Comparison of ENCODE assay signal across 9 cellular contexts in genomic region chr2:232438951-232439757, GRCh38. TPM values are rescaled to one million over a fixed set of nuclear protein-coding genes. Genes with fewer than 3 reads are reported as not detected.
DNase-seq lines count a peak whose midpoint lies in the region; ATAC-seq and TF ChIP-seq lines count a peak whose summit lies in the region.
"Had no signal": no experiment of that assay in that cellular context is flagged by ENCODE, and none has a peak within 500 bp of the region (broad histone marks: within the 10 kb centered on the region; RNA-seq: fewer than 3 reads in every experiment).

No MANE protein-coding gene starts in this region.

- H3K4me3 ChIP-seq in Caco-2 (ENCODE audit: low read depth, low read length) (no peak overlapping the region), testis (no peak overlapping the region)

- no peak for TF ChIP-seq POLR2A in testis (IDR thresholded peaks at IDR 0.05)

- 82 to 100% methylated on average over 1 to 20 of the region's 22 CpGs for WGBS in testis, 2 donors

- intact Hi-C loops in Caco-2 (cut with micrococcal nuclease; ENCODE audit: unreplicated experiment) (loop anchor here (5.0 kb wide), 2 partner anchors 97 to 512 kb away; partner anchors contain the start of gene NPPC), testis (cut with DNase I; ENCODE audit: low total_unique reads) (loop anchor here (5.0 kb wide), 1 partner anchor 537 kb away; no protein-coding TSS in a partner anchor)

- no peaks in the 10 kb centered on the region for H3K9me3 ChIP-seq in Caco-2
- H3K9me3 ChIP-seq in testis = no peaks in the 10 kb centered on the region

- no peaks in the 10 kb centered on the region for H3K27me3 Mint-ChIP-seq in Caco-2 (ENCODE audit: insufficient read depth, unreplicated experiment)
- H3K27me3 Mint-ChIP-seq in activated naive CD8-positive, alpha-beta T cell treated with anti-CD3 and anti-CD28 coated beads, Interleukin-2, amount 50 U/mL, for 24 hours = no peaks in the 10 kb centered on the region

- DNase-seq in Caco-2 (peak; percentile 48 to 63), NCI-H460 (ENCODE audit: extremely low read depth, low read depth) (peak; percentile 17), left lobe of liver (ENCODE audit: low spot score) (no peak), testis (peak; percentile 43), MV-4-11 (lab: John Stamatoyannopoulos, UW) (no peak)
- DNase-seq in activated naive CD8-positive, alpha-beta T cell treated with anti-CD3 and anti-CD28 coated beads, Interleukin-2, amount 50 U/mL, for 24 hours = peak; percentile 57

- CTCF ChIA-PET in Caco-2 (lab: Charles Lee) = interaction anchor here (1.3 to 1.5 kb wide), 4 partner anchors 53 to 104 kb away, joined by 4 to 8 read pairs (median 6); no protein-coding TSS in a partner anchor

- H3K36me3 Mint-ChIP-seq in Caco-2 (ENCODE audit: insufficient read depth, unreplicated experiment) = no peaks in the 10 kb centered on the region
- H3K36me3 Mint-ChIP-seq in activated naive CD8-positive, alpha-beta T cell treated with anti-CD3 and anti-CD28 coated beads, Interleukin-2, amount 50 U/mL, for 24 hours (ENCODE audit: low read depth) = no peaks in the 10 kb centered on the region

- H3K27ac ChIP-seq in testis = no peak overlapping the region

- 0 out of 2 replicates have a peak, but pooled peaks cover 3% of the 10 kb centered on the region for H3K4me1 ChIP-seq in Caco-2
- no peaks in the 10 kb centered on the region for H3K4me1 ChIP-seq in testis

- H3K27me3 ChIP-seq in Caco-2 (replicated peaks; ENCODE audit: control insufficient read depth, insufficient read depth, low read length) = no peaks in the 10 kb centered on the region
- H3K27me3 ChIP-seq in testis = no peaks in the 10 kb centered on the region

- no peak overlapping the region for H3K27ac Mint-ChIP-seq in Caco-2 (ENCODE audit: unreplicated experiment)
- no peak overlapping the region for H3K27ac Mint-ChIP-seq in activated naive CD8-positive, alpha-beta T cell treated with anti-CD3 and anti-CD28 coated beads, Interleukin-2, amount 50 U/mL, for 24 hours

- peak; percentile 30 for ATAC-seq in activated naive CD8-positive, alpha-beta T cell treated with anti-CD3 and anti-CD28 coated beads, Interleukin-2, amount 50 U/mL, for 24 hours
- ATAC-seq in left lobe of liver = peak; percentile 30
- no peak for ATAC-seq in GM21529 (IDR thresholded peaks at IDR 0.05; ENCODE audit: unreplicated experiment)
- ATAC-seq in GM18520 (IDR thresholded peaks at IDR 0.05; ENCODE audit: unreplicated experiment) = no peak

- no peaks in the 10 kb centered on the region for H3K4me1 Mint-ChIP-seq in Caco-2 (ENCODE audit: low read depth, unreplicated experiment)
- H3K4me1 Mint-ChIP-seq in activated naive CD8-positive, alpha-beta T cell treated with anti-CD3 and anti-CD28 coated beads, Interleukin-2, amount 50 U/mL, for 24 hours = no peaks in the 10 kb centered on the region

- H3K9me3 Mint-ChIP-seq in Caco-2 (ENCODE audit: unreplicated experiment) = no peaks in the 10 kb centered on the region
- no peaks in the 10 kb centered on the region for H3K9me3 Mint-ChIP-seq in activated naive CD8-positive, alpha-beta T cell treated with anti-CD3 and anti-CD28 coated beads, Interleukin-2, amount 50 U/mL, for 24 hours

- POLR2A ChIA-PET in Caco-2 (lab: Charles Lee) = no interaction called here

- H3K36me3 ChIP-seq in Caco-2 (ENCODE audit: control insufficient read depth, insufficient read depth, low read length) (no peaks in the 10 kb centered on the region), testis (ENCODE audit: low read depth, missing control alignments) (no peaks in the 10 kb centered on the region)

- BruUV-seq in Caco-2 (replicated peaks; lab: Mats Ljungman, UMichigan) = no TSS peak

- H3K4me3 Mint-ChIP-seq in Caco-2 (ENCODE audit: unreplicated experiment) = no peak overlapping the region
- H3K4me3 Mint-ChIP-seq in activated naive CD8-positive, alpha-beta T cell treated with anti-CD3 and anti-CD28 coated beads, Interleukin-2, amount 50 U/mL, for 24 hours = no peak overlapping the region

- TF ChIP-seq CTCF in Caco-2 (IDR thresholded peaks at IDR 0.05; ENCODE audit: insufficient read depth in 1 of 2, low read depth in 1 of 2, low read length in 1 of 2, severe bottlenecking in 1 of 2, unreplicated experiment in 1 of 2) (peak; percentile 1 to 26), testis (IDR thresholded peaks at IDR 0.05) (peak; percentile 13 to 43 (median 31))

RNA-seq across cellular contexts. Expression of gene ALPI, which starts 16.8 kb away (rescaled TPM):
- total RNA-seq in Caco-2 (2022) = 4.4 and 5.3 TPM in 2 replicates
- total RNA-seq in NCI-H460 (2014; rRNA removed; shearing (Covaris generic)) = not detected in 2 replicates
- polyA plus RNA-seq in NCI-H460 (2014; cell fraction: nucleus; rRNA removed) = not detected in 2 replicates
- not detected for total RNA-seq in left lobe of liver
- under 1 TPM in 1 of 2 donors, not detected in 1; 0.43 TPM for total RNA-seq in testis
- 0.16 TPM for polyA plus RNA-seq in testis (ENCODE audit: insufficient read depth, low read depth, low replicate concordance)
- total RNA-seq: astrocyte had no signal

RNA-seq across cellular contexts. Expression of gene ALPG, which starts 32.5 kb away (rescaled TPM):
- total RNA-seq in Caco-2 (2022) = 1.9 and 2.5 TPM in 2 replicates
- total RNA-seq in NCI-H460 (2014; rRNA removed; shearing (Covaris generic)) = not detected in 2 replicates
- polyA plus RNA-seq in NCI-H460 (2014; cell fraction: nucleus; rRNA removed) = not detected in 2 replicates
- not detected for total RNA-seq in left lobe of liver
- total RNA-seq in testis = 1 to 10 TPM in 1 of 2 donors, under 1 TPM in 1; 0.93 to 1.0 TPM
- polyA plus RNA-seq in testis (ENCODE audit: insufficient read depth, low read depth, low replicate concordance) = 0.44 TPM

RNA-seq across cellular contexts. Expression of gene ECEL1, which starts 48.5 kb away (rescaled TPM):
- 6.4 and 8.9 TPM in 2 replicates for total RNA-seq in Caco-2 (2022)
- total RNA-seq in NCI-H460 (2014; rRNA removed; shearing (Covaris generic)) = 2.0 and 2.8 TPM in 2 replicates
- polyA plus RNA-seq in NCI-H460 (2014; cell fraction: nucleus; rRNA removed) = 1.4 and 5.5 TPM in 2 replicates
- 0.48 TPM for total RNA-seq in left lobe of liver
- total RNA-seq in testis = 1 to 10 TPM; 2.7 to 8.7 TPM
- polyA plus RNA-seq in testis (ENCODE audit: insufficient read depth, low read depth, low replicate concordance) = 4.3 TPM

Comparison
In these comparisons a context has a peak if more than half of its experiments do, and no peak if none do; other contexts are left out.
1. DNase-seq: peak in Caco-2 (2 of 2), NCI-H460 (single experiment), activated naive CD8-positive, alpha-beta T cell treated with anti-CD3 and anti-CD28 coated beads, Interleukin-2, amount 50 U/mL, for 24 hours (single experiment) and testis (single experiment); none in left lobe of liver (single experiment) and MV-4-11 (single experiment).
2. ATAC-seq: peak in activated naive CD8-positive, alpha-beta T cell treated with anti-CD3 and anti-CD28 coated beads, Interleukin-2, amount 50 U/mL, for 24 hours (single experiment) and left lobe of liver (single experiment); none in GM21529 (single experiment) and GM18520 (single experiment).